In the genomic region with DNA sequence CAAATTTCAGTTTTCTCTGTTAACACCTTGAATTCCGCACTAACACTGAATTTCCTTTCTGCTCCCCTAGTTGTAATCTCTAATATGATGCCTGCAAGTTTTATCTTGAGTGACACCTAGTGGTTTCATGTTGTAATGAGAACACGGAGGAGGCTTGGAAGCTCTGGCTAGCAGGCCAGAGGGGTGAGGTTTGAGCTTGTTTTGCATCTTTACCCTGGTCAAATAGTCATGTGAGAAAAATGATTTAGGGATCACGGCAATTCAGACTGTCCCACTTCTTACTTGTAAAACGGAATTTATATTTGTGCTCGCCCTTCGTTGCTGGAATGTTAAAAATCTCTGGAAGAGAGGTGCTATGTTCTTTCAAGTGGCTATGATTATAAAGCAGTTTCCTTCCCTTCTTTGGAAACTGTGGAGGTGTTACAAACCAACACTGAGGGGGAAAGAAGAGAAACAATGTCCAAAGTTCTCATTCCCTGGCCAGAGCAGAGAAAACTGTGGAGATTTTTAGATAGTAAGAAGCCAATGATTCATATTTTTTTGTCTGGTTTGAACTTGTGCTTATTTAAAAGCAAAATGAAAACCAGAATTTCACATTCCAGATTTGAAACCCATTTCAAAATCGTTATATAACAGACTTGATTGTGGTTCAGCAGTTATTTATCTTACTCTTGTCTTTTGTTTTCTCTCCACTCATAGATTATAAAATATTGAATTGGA, we compare ENCODE assay signal across 8 cellular contexts. TPM values are rescaled to one million over a fixed set of nuclear protein-coding genes. Genes with fewer than 3 reads are reported as not detected.
DNase-seq lines count a peak whose midpoint lies in the region; ATAC-seq, FAIRE-seq and TF ChIP-seq lines count a peak whose summit lies in the region.

No MANE protein-coding gene starts in this region.

- intact Hi-C loops in Right ventricle myocardium inferior (cut with DNase I) (loop anchor here (5.0 kb wide), 1 partner anchor 1003 kb away; no protein-coding TSS in a partner anchor), cardiac septum (cut with DNase I) (loop anchor here (5.0 kb wide), 1 partner anchor 998 kb away; no protein-coding TSS in a partner anchor)

- H3K9ac ChIP-seq in OCI-LY1 (ENCODE audit: low read length) = no peak overlapping the region

- H4K20me1 ChIP-seq in OCI-LY1 (ENCODE audit: insufficient read depth, low read length) = no peaks in the 10 kb centered on the region

- H3F3A ChIP-seq in OCI-LY1 (ENCODE audit: insufficient read depth, low read length) = no peaks in the 10 kb centered on the region

- no peaks in the 10 kb centered on the region for H3K79me2 ChIP-seq in OCI-LY1 (ENCODE audit: insufficient read depth, low read length)

- H3K9me3 ChIP-seq in OCI-LY1 (ENCODE audit: low read length) = no peaks in the 10 kb centered on the region

- H2AFZ ChIP-seq in OCI-LY1 (ENCODE audit: low read length) = no peak overlapping the region

- H3K27ac ChIP-seq in OCI-LY1 (ENCODE audit: low read depth, low read length, poor library complexity, severe bottlenecking) = no peak overlapping the region

- peak; percentile 78 for TF ChIP-seq CTCF in OCI-LY1 (IDR thresholded peaks at IDR 0.05; ENCODE audit: low read length)

- no peaks in the 10 kb centered on the region for H3K4me1 ChIP-seq in OCI-LY1 (ENCODE audit: insufficient read depth, low read length, severe bottlenecking)

- H3K9me2 ChIP-seq in OCI-LY1 (ENCODE audit: low read depth, low read length) = no peaks in the 10 kb centered on the region

- no peaks in the 10 kb centered on the region for H3K36me3 ChIP-seq in OCI-LY1 (ENCODE audit: insufficient read depth, low read length)

- no peak overlapping the region for H3K4me3 ChIP-seq in OCI-LY1 (ENCODE audit: low read depth, low read length, poor library complexity, severe bottlenecking)

- peak; percentile 88 for ATAC-seq in Right ventricle myocardium inferior
- ATAC-seq in GM21717 (IDR thresholded peaks at IDR 0.05; ENCODE audit: unreplicated experiment) = peak; percentile 79

- H3K27me3 ChIP-seq in OCI-LY1 (ENCODE audit: insufficient read depth, low read length) = no peaks in the 10 kb centered on the region

- H3K4me2 ChIP-seq in OCI-LY1 (ENCODE audit: low read length) = no peak overlapping the region

- FAIRE-seq in HTR-8/SVneo (lab: Jason Lieb, UNC) = no peak

- DNase-seq in Right ventricle myocardium inferior (ENCODE audit: missing footprints) (no peak), cardiac septum (ENCODE audit: low spot score) (no peak), HTR-8/SVneo (ENCODE audit: insufficient read length, low spot score) (peak; percentile 42), cerebellum (ENCODE audit: low spot score) (peak; percentile 37), left kidney (ENCODE audit: low read depth, low spot score) (peak; percentile 74), superior temporal gyrus (ENCODE audit: extremely low spot score) (peak; percentile 87)

RNA-seq across cellular contexts. Expression of gene MROH9, which starts 5.3 kb away (rescaled TPM):
- total RNA-seq in Right ventricle myocardium inferior (not detected), cardiac septum (not detected), cerebellum (not detected)

Comparison
In these comparisons a context has a peak if more than half of its experiments do, and no peak if none do; other contexts are left out.
1. DNase-seq: peak in HTR-8/SVneo (single experiment), cerebellum (single experiment), left kidney (single experiment) and superior temporal gyrus (single experiment); none in Right ventricle myocardium inferior (single experiment) and cardiac septum (single experiment).